Comparison of ENCODE assay signal across 3 cellular contexts in genomic region chr1:39167632-39168209, GRCh38.
TF ChIP-seq lines count a peak whose summit lies in the region.

No MANE protein-coding gene starts in this region.

TF ChIP-seq in SK-N-SH, 30 proteins besides CTCF, POLR2A, EP300 and RAD21 (continued from another document):
- TF ChIP-seq, protein P1, sequence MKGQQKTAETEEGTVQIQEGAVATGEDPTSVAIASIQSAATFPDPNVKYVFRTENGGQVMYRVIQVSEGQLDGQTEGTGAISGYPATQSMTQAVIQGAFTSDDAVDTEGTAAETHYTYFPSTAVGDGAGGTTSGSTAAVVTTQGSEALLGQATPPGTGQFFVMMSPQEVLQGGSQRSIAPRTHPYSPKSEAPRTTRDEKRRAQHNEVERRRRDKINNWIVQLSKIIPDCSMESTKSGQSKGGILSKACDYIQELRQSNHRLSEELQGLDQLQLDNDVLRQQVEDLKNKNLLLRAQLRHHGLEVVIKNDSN (IDR thresholded peaks at IDR 0.05; ENCODE audit: borderline replicate concordance, low read depth), result peak; percentile 57; the same call in 1 of the 2 replicates
TF ChIP-seq in SK-N-SH: peak in this region for 1.

TF ChIP-seq in SK-N-SH treated with all-trans-retinoic acid at 6 μM for 48 hours, 23 proteins besides CTCF, POLR2A, EP300 and RAD21 (continued from another document):
- TF ChIP-seq, protein P2, sequence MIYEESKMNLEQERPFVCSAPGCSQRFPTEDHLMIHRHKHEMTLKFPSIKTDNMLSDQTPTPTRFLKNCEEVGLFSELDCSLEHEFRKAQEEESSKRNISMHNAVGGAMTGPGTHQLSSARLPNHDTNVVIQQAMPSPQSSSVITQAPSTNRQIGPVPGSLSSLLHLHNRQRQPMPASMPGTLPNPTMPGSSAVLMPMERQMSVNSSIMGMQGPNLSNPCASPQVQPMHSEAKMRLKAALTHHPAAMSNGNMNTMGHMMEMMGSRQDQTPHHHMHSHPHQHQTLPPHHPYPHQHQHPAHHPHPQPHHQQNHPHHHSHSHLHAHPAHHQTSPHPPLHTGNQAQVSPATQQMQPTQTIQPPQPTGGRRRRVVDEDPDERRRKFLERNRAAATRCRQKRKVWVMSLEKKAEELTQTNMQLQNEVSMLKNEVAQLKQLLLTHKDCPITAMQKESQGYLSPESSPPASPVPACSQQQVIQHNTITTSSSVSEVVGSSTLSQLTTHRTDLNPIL (CRISPR knock-in tag; IDR thresholded peaks at IDR 0.05; ENCODE audit: low read depth), result no peak
- TF ChIP-seq BACH2 (CRISPR knock-in tag; IDR thresholded peaks at IDR 0.05; ENCODE audit: borderline replicate concordance) (no peak), TSHZ2 (CRISPR knock-in tag; IDR thresholded peaks at IDR 0.05) (no peak), CSDC2 (CRISPR knock-in tag; IDR thresholded peaks at IDR 0.05) (no peak), ZNF70 (CRISPR knock-in tag; IDR thresholded peaks at IDR 0.05) (no peak), ZNF565 (CRISPR knock-in tag; conservative IDR thresholded peaks at IDR 0.05; ENCODE audit: low read depth) (no peak), ZNF8 (CRISPR knock-in tag; IDR thresholded peaks at IDR 0.05) (no peak)

TF ChIP-seq in WTC11, 78 proteins besides CTCF, POLR2A, EP300 and RAD21 (continued from another document):
- TF ChIP-seq, protein P3, sequence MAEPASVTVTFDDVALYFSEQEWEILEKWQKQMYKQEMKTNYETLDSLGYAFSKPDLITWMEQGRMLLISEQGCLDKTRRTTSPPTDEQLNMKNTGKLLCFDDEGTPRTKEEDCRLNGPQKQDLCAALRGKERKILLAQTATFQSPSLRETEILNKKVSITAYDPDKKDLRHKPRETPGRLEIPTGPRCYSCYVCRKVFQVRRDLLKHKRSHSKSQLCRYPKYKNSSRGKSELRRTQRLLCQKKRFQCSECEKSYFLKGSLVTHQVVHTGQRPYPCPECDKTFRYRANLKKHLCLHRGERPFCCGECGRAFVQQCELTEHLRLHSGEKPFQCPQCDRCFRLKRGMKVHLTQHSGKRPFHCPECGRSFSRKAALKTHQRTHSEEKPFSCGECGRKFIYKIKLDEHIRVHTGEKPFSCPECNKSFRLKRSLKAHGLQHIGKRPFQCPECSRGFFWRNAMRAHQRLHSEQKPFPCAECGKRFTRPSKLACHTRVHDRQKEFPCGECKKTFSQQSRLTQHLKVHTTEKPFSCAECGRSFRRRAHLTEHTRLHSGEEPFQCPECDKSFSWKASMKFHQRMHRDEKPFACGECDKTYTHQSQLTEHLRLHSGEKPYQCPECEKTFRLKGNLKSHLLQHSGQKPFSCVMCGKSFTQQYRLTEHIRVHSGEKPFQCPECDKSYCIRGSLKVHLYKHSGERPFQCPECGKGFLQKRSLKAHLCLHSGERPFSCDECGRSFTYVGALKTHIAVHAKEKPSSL (CRISPR knock-in tag; conservative IDR thresholded peaks at IDR 0.05), result no peak
- TF ChIP-seq NR2C2 (CRISPR knock-in tag; IDR thresholded peaks at IDR 0.05) (no peak), ZNF281 (CRISPR knock-in tag; IDR thresholded peaks at IDR 0.05) (no peak), ZNF263 (CRISPR knock-in tag; IDR thresholded peaks at IDR 0.05; ENCODE audit: low read depth) (no peak), JAZF1 (CRISPR knock-in tag; IDR thresholded peaks at IDR 0.05) (no peak), SP1 (CRISPR knock-in tag; conservative IDR thresholded peaks at IDR 0.05) (no peak), RORB (CRISPR knock-in tag; IDR thresholded peaks at IDR 0.05) (no peak), NR3C1 (CRISPR knock-in tag; conservative IDR thresholded peaks at IDR 0.05; ENCODE audit: low read depth) (no peak), ZNF671 (CRISPR knock-in tag; IDR thresholded peaks at IDR 0.05) (no peak)
- TF ChIP-seq, protein P4, sequence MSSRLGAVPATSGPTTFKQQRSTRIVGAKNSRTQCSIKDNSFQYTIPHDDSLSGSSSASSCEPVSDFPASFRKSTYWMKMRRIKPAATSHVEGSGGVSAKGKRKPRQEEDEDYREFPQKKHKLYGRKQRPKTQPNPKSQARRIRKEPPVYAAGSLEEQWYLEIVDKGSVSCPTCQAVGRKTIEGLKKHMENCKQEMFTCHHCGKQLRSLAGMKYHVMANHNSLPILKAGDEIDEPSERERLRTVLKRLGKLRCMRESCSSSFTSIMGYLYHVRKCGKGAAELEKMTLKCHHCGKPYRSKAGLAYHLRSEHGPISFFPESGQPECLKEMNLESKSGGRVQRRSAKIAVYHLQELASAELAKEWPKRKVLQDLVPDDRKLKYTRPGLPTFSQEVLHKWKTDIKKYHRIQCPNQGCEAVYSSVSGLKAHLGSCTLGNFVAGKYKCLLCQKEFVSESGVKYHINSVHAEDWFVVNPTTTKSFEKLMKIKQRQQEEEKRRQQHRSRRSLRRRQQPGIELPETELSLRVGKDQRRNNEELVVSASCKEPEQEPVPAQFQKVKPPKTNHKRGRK (CRISPR knock-in tag; IDR thresholded peaks at IDR 0.05; ENCODE audit: borderline replicate concordance), result no peak
- TF ChIP-seq, protein P5, sequence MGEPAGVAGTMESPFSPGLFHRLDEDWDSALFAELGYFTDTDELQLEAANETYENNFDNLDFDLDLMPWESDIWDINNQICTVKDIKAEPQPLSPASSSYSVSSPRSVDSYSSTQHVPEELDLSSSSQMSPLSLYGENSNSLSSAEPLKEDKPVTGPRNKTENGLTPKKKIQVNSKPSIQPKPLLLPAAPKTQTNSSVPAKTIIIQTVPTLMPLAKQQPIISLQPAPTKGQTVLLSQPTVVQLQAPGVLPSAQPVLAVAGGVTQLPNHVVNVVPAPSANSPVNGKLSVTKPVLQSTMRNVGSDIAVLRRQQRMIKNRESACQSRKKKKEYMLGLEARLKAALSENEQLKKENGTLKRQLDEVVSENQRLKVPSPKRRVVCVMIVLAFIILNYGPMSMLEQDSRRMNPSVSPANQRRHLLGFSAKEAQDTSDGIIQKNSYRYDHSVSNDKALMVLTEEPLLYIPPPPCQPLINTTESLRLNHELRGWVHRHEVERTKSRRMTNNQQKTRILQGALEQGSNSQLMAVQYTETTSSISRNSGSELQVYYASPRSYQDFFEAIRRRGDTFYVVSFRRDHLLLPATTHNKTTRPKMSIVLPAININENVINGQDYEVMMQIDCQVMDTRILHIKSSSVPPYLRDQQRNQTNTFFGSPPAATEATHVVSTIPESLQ (CRISPR knock-in tag; IDR thresholded peaks at IDR 0.05), result no peak
- TF ChIP-seq, protein P6, sequence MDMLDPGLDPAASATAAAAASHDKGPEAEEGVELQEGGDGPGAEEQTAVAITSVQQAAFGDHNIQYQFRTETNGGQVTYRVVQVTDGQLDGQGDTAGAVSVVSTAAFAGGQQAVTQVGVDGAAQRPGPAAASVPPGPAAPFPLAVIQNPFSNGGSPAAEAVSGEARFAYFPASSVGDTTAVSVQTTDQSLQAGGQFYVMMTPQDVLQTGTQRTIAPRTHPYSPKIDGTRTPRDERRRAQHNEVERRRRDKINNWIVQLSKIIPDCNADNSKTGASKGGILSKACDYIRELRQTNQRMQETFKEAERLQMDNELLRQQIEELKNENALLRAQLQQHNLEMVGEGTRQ (CRISPR knock-in tag; IDR thresholded peaks at IDR 0.05), result no peak
- TF ChIP-seq, protein P1 (CRISPR knock-in tag; IDR thresholded peaks at IDR 0.05), result no peak
